ENCODE assay signal across 8 cellular contexts in the genomic region with DNA sequence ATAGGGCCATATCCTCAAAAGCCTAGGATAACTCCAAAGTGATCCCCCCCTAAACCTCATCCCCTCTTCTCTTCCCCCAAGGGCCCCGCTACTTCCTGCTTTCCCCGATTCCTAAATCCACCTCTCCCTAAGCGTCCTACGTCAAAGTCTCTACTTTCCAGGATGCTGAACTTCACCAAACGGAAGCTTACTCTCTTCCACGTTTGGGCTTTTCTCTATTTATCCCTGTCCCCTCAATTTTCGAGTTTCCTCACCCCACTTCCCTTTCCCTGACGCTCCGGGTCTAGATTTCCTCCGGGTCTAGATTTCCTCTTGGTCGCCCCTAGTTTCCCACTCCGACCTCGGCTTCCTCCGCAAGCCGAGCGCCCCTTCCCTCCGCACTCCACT. TPM values are rescaled to one million over a fixed set of nuclear protein-coding genes. Genes with fewer than 3 reads are reported as not detected.
DNase-seq lines count a peak whose midpoint lies in the region; ATAC-seq lines count a peak whose summit lies in the region.

No MANE protein-coding gene starts in this region.

- H3K27ac ChIP-seq in CD4-positive, alpha-beta memory T cell (ENCODE audit: low read depth, low read length) = peak overlapping the region; percentile 93

- H3K36me3 ChIP-seq in CD4-positive, alpha-beta memory T cell (ENCODE audit: insufficient read depth, low read length) = no peaks in the 10 kb centered on the region

- H3K4me3 Mint-ChIP-seq in CD4-positive, alpha-beta memory T cell = peak overlapping the region; percentile 90 to 97 (median 95)
- peak overlapping the region; percentile 96 for H3K4me3 Mint-ChIP-seq in stimulated activated memory B cell treated with anti-CD40 and anti-IgM and Interleukin-4, amounts not matched to agents 10 μg/mL and 1 μg/mL and 100 μg/mL, for 72 hours

- peaks cover 32 to 52% (median 42%) of the 10 kb centered on the region in 4 donors for H3K4me1 Mint-ChIP-seq in CD4-positive, alpha-beta memory T cell
- H3K4me1 Mint-ChIP-seq in stimulated activated memory B cell treated with anti-CD40 and anti-IgM and Interleukin-4, amounts not matched to agents 10 μg/mL and 1 μg/mL and 100 μg/mL, for 72 hours = peaks cover 46% of the 10 kb centered on the region

- H3K4me3 ChIP-seq in CD4-positive, alpha-beta memory T cell (ENCODE audit: low read length in 2 of 2) = peak overlapping the region; percentile 76 to 84
- peak overlapping the region; percentile 96 for H3K4me3 ChIP-seq in Jurkat, Clone E6-1 (ENCODE audit: low read length)
- peak overlapping the region; percentile 64 for H3K4me3 ChIP-seq in iPS-18c (ENCODE audit: insufficient read depth, low read depth, low read length)

- no peaks in the 10 kb centered on the region for H3K9me3 ChIP-seq in CD4-positive, alpha-beta memory T cell (ENCODE audit: control insufficient read depth in 1 of 2, low read length in 2 of 2)
- H3K9me3 ChIP-seq in iPS-18c (ENCODE audit: control insufficient read depth, insufficient read depth, low read length) = no peaks in the 10 kb centered on the region

- CTCF ChIA-PET in CD4-positive, alpha-beta memory T cell (lab: Charles Lee; ENCODE audit: partially characterized antibody) = interaction anchor here (1.1 to 1.5 kb wide), 2 partner anchors 18 to 105 kb away, joined by 4 to 5 read pairs; no protein-coding TSS in a partner anchor

- peak in 1 of 5 donors; percentile 13 for DNase-seq in CD4-positive, alpha-beta memory T cell
- DNase-seq in Jurkat, Clone E6-1 (ENCODE audit: low read depth, low spot score) = no peak
- DNase-seq in amniotic epithelial cell (ENCODE audit: low read depth) (peak; percentile 38), hippocampal formation (lab: John Stamatoyannopoulos, UW) (no peak)

- peak overlapping the region; percentile 89 to 98 (median 98) for H3K27ac Mint-ChIP-seq in CD4-positive, alpha-beta memory T cell
- H3K27ac Mint-ChIP-seq in stimulated activated memory B cell treated with anti-CD40 and anti-IgM and Interleukin-4, amounts not matched to agents 10 μg/mL and 1 μg/mL and 100 μg/mL, for 72 hours = peak overlapping the region; percentile 96

- POLR2A ChIA-PET in CD4-positive, alpha-beta memory T cell (lab: Charles Lee; ENCODE audit: partially characterized antibody) = interaction anchor here (0.6 to 1.9 kb wide), 7 partner anchors 9 to 38 kb away, joined by 3 to 8 read pairs (median 3); partner anchors contain the start of gene RNU2-63P

- intact Hi-C loops in CD4-positive, alpha-beta memory T cell (cut with micrococcal nuclease) = loop anchor here (1.0 kb wide), 2 partner anchors 38 to 636 kb away; partner anchors contain the start of gene RPIA

- H3K4me1 ChIP-seq in CD4-positive, alpha-beta memory T cell (ENCODE audit: insufficient read depth, low read length) = peaks cover 33% of the 10 kb centered on the region

- H3K36me3 Mint-ChIP-seq in CD4-positive, alpha-beta memory T cell = peaks cover 0 to 19% of the 10 kb centered on the region in 2 donors
- H3K36me3 Mint-ChIP-seq in stimulated activated memory B cell treated with anti-CD40 and anti-IgM and Interleukin-4, amounts not matched to agents 10 μg/mL and 1 μg/mL and 100 μg/mL, for 72 hours = peaks cover 18% of the 10 kb centered on the region

- no peak for ATAC-seq in stimulated activated memory B cell treated with anti-CD40 and anti-IgM and Interleukin-4, amounts not matched to agents 10 μg/mL and 1 μg/mL and 100 μg/mL, for 72 hours
- no peak for ATAC-seq in GM18909 (IDR thresholded peaks at IDR 0.05; ENCODE audit: poor library complexity, unreplicated experiment)
- ATAC-seq in GM19463 (IDR thresholded peaks at IDR 0.05; ENCODE audit: unreplicated experiment) = no peak

- H3K27me3 ChIP-seq in CD4-positive, alpha-beta memory T cell (ENCODE audit: insufficient read depth, low read length) = no peaks in the 10 kb centered on the region

- H3K9me3 Mint-ChIP-seq in CD4-positive, alpha-beta memory T cell = no peaks in the 10 kb centered on the region
- no peaks in the 10 kb centered on the region for H3K9me3 Mint-ChIP-seq in stimulated activated memory B cell treated with anti-CD40 and anti-IgM and Interleukin-4, amounts not matched to agents 10 μg/mL and 1 μg/mL and 100 μg/mL, for 72 hours

- no peaks in the 10 kb centered on the region for H3K27me3 Mint-ChIP-seq in CD4-positive, alpha-beta memory T cell
- no peaks in the 10 kb centered on the region for H3K27me3 Mint-ChIP-seq in stimulated activated memory B cell treated with anti-CD40 and anti-IgM and Interleukin-4, amounts not matched to agents 10 μg/mL and 1 μg/mL and 100 μg/mL, for 72 hours

RNA-seq across cellular contexts. Expression of gene KRCC1, which starts 0.5 kb away (rescaled TPM):
- 10 to 100 TPM; 32.3 to 35.7 TPM for total RNA-seq in CD4-positive, alpha-beta memory T cell
- 10 to 100 TPM; 37.2 to 40.1 TPM for polyA plus RNA-seq in CD4-positive, alpha-beta memory T cell
- polyA plus RNA-seq in Jurkat, Clone E6-1 (2012; ENCODE audit: insufficient read depth, insufficient read length) = 18.7 TPM

RNA-seq across cellular contexts. Expression of gene SMYD1, which starts 12.6 kb away (rescaled TPM):
- total RNA-seq in CD4-positive, alpha-beta memory T cell = not detected
- not detected for polyA plus RNA-seq in CD4-positive, alpha-beta memory T cell
- not detected for polyA plus RNA-seq in Jurkat, Clone E6-1 (2012; ENCODE audit: insufficient read depth, insufficient read length)

RNA-seq across cellular contexts. Expression of gene RNU2-63P, which starts 38.7 kb away (rescaled TPM):
- 1 to 10 TPM in 1 of 2 experiments, not detected in 1; 4.3 TPM for total RNA-seq in CD4-positive, alpha-beta memory T cell
- polyA plus RNA-seq in CD4-positive, alpha-beta memory T cell = 1 to 10 TPM in 1 of 2 donors, not detected in 1; 7.0 TPM
- polyA plus RNA-seq in Jurkat, Clone E6-1 (2012; ENCODE audit: insufficient read depth, insufficient read length) = not detected
